Comparison of ENCODE assay signal across 21 cellular contexts in the genomic region with DNA sequence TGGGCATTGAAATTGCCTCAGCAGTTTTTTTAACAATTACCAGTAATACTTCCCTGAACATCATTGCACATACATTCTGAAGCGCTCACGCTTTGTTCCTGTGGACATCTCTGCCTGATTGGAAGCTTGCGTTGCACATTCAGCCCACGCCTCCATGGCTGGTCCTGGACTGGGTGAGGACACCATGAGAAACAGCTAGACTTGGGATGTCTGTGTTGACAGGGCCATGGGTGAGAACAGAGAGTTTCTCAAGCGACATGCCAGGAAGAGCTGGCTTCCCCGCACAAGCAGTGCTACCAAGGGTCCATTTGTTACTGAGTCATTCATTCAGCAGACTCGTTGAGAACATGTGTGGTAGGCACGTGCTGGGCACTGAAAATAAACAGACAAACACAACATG.
DNase-seq lines count a peak whose midpoint lies in the region; ATAC-seq, FAIRE-seq and TF ChIP-seq lines count a peak whose summit lies in the region.
"Had no signal": no experiment of that assay in that cellular context is flagged by ENCODE, and none has a peak within 500 bp of the region (broad histone marks: within the 10 kb centered on the region; RNA-seq: fewer than 3 reads in every experiment).

No MANE protein-coding gene starts in this region.

- ATAC-seq in right lobe of liver (peak in 3 of 4 donors; percentile 37 to 55 (median 52)), HepG2 (no peak), GM19328 (IDR thresholded peaks at IDR 0.05; ENCODE audit: unreplicated experiment) (no peak), aorta (ENCODE audit: low FRiP score) (no peak)
- ATAC-seq: SK-N-SH treated with all-trans-retinoic acid at 6 μM for 48 hours had no signal

- no peaks in the 10 kb centered on the region for H3K9me3 ChIP-seq in right lobe of liver
- H3K9me3 ChIP-seq in HepG2 (ENCODE audit: low read length) = no peaks in the 10 kb centered on the region
- no peaks in the 10 kb centered on the region for H3K9me3 ChIP-seq in aorta (ENCODE audit: control insufficient read depth, low read length)

- no peak for TF ChIP-seq RAD21 in HepG2 (CRISPR knock-in tag; IDR thresholded peaks at IDR 0.05)

- in situ Hi-C loops in HepG2 (cut with HindIII; ENCODE audit: extremely low pct_ligation_motif_present, low pct_unique_long_range_greater_than_20kb) = no loop called here

- H3K27ac ChIP-seq in right lobe of liver (peak overlapping the region in 1 of 3 donors; percentile 40), HepG2 (ENCODE audit: extremely low read length, insufficient read depth, low read length) (no peak overlapping the region), aorta (ENCODE audit: low read depth in 1 of 2, low read length in 2 of 2) (no peak overlapping the region)
- H3K27ac ChIP-seq: RWPE1 had no signal

- no peak for FAIRE-seq in HepG2 (lab: Jason Lieb, UNC)
- FAIRE-seq: G401.6, GM18507 had no signal

- DNase-seq in right lobe of liver (no peak), HepG2 (ENCODE audit: low spot score) (no peak), dermis microvascular lymphatic vessel endothelial cell (ENCODE audit: low read depth in 2 of 2) (peak; percentile 64 to 69), mesenteric fat pad (ENCODE audit: low spot score) (peak; percentile 51), occipital lobe (lab: John Stamatoyannopoulos, UW) (no peak), aorta (no peak)
- DNase-seq in stimulated activated naive CD4-positive, alpha-beta T cell treated with Interleukin-2 at 50 U/mL for 16 hours (lab: John Stamatoyannopoulos, UW) = no peak
- DNase-seq: 8988T; KG1; NCI-H1092 treated with DMSO at 0.1 percent for 48 hours; NCI-H1436 treated with DMSO at 0.1 percent for 48 hours; NCI-H2029; NCI-H2227 treated with DMSO at 0.1 percent for 48 hours; NCI-H510A; NK-92 treated with Interleukin-12 subunit alpha and Interleukin-12 subunit beta, amount 100 ng/mL, for 24 hours; SHP77 treated with DMSO at 0.1 percent for 48 hours had no signal

- TF ChIP-seq POLR2A in right lobe of liver (IDR thresholded peaks at IDR 0.05) = no peak
- no peak for TF ChIP-seq POLR2A in HepG2 (IDR thresholded peaks at IDR 0.05; ENCODE audit: insufficient read depth in 1 of 2, low read depth in 2 of 2, low read length in 2 of 2)

- POLR2A ChIA-PET in HepG2 (lab: Yijun Ruan, JAX) = no interaction called here

- no peak overlapping the region for H3K4me2 ChIP-seq in HepG2 (ENCODE audit: low read depth, low read length)

- H3K4me1 ChIP-seq in right lobe of liver = no peaks in the 10 kb centered on the region
- no peaks in the 10 kb centered on the region for H3K4me1 ChIP-seq in HepG2 (ENCODE audit: insufficient read depth, low read length)
- no peaks in the 10 kb centered on the region for H3K4me1 ChIP-seq in aorta (ENCODE audit: control insufficient read depth in 1 of 2, insufficient read depth in 2 of 2, low read length in 2 of 2)

- no peaks in the 10 kb centered on the region for H4K20me1 ChIP-seq in HepG2 (ENCODE audit: insufficient read depth, low read length)

- BruUV-seq in HepG2 (replicated peaks; lab: Mats Ljungman, UMichigan) = no TSS peak

- TF ChIP-seq CTCF in right lobe of liver (IDR thresholded peaks at IDR 0.05) (no peak), HepG2 (CRISPR knock-in tag; IDR thresholded peaks at IDR 0.05) (no peak)

- 100% methylated on average over 4 of the region's 8 CpGs for WGBS in right lobe of liver (ENCODE audit: insufficient coverage, low coverage, low lambda C conversion rate, missing lambda C conversion rate)
- 88% methylated on average over 8 of the region's 8 CpGs for WGBS in HepG2 (ENCODE audit: low lambda C conversion rate)
- WGBS in aorta, 2 donors = 92% methylated on average over 8 of the region's 8 CpGs

- H3K36me3 ChIP-seq in right lobe of liver (no peaks in the 10 kb centered on the region), HepG2 (replicated peaks in 1 of 2; ENCODE audit: control insufficient read depth in 1 of 2, insufficient read depth in 2 of 2, low read length in 2 of 2) (no peaks in the 10 kb centered on the region; a peak in 2 of 5 replicates), aorta (ENCODE audit: control insufficient read depth in 1 of 2, insufficient read depth in 2 of 2, low read length in 1 of 2) (peaks cover 0 to 2% of the 10 kb centered on the region in 2 donors)

- H3K27me3 ChIP-seq in right lobe of liver (no peaks in the 10 kb centered on the region), HepG2 (ENCODE audit: control insufficient read depth in 1 of 2, insufficient read depth in 2 of 2, low read length in 2 of 2) (no peaks in the 10 kb centered on the region), aorta (ENCODE audit: control insufficient read depth in 1 of 2, insufficient read depth in 2 of 2, low read length in 1 of 2) (no peaks in the 10 kb centered on the region)

- no peak overlapping the region for H3K9ac ChIP-seq in HepG2 (ENCODE audit: insufficient read depth, low read depth, low read length)

- TF ChIP-seq EP300 in HepG2 (IDR thresholded peaks at IDR 0.05; ENCODE audit: low read depth in 2 of 2, low read length in 2 of 2) (no peak), HepG2 (CRISPR knock-in tag; IDR thresholded peaks at IDR 0.05; ENCODE audit: borderline replicate concordance) (no peak)

- H3K4me3 ChIP-seq in right lobe of liver = no peak overlapping the region
- no peak overlapping the region for H3K4me3 ChIP-seq in HepG2 (replicated peaks in 1 of 3; ENCODE audit: insufficient read depth in 1 of 3, low read depth in 2 of 3, low read length in 3 of 3)
- H3K4me3 ChIP-seq in aorta (ENCODE audit: low read length in 2 of 2) = no peak overlapping the region

- no peak overlapping the region for H2AFZ ChIP-seq in HepG2 (ENCODE audit: low read length)

- H3K79me2 ChIP-seq in HepG2 (ENCODE audit: insufficient read depth, low read length) = no peaks in the 10 kb centered on the region

- CTCF ChIA-PET in HepG2 (lab: Yijun Ruan, JAX; ENCODE audit: low intra/inter-chr PET ratio, low total read pairs) = no interaction called here

- intact Hi-C loops in right lobe of liver (cut with DNase I) (no loop called here), HepG2 (cut with micrococcal nuclease; ENCODE audit: unreplicated experiment) (no loop called here), aorta (cut with DNase I) (no loop called here)

TF ChIP-seq in HepG2, 621 proteins besides CTCF, POLR2A, EP300 and RAD21 (continues in another document):
- TF ChIP-seq GABPA (IDR thresholded peaks at IDR 0.05; ENCODE audit: low read depth, low read length) (no peak), GABPA (CRISPR knock-in tag; IDR thresholded peaks at IDR 0.05; ENCODE audit: low read depth) (no peak), YEATS4 (CRISPR knock-in tag; IDR thresholded peaks at IDR 0.05; ENCODE audit: borderline replicate concordance) (no peak), NFE2 (CRISPR knock-in tag; IDR thresholded peaks at IDR 0.05) (no peak), CREM (IDR thresholded peaks at IDR 0.05) (no peak), CREM (CRISPR knock-in tag; IDR thresholded peaks at IDR 0.05) (no peak), ZNF768 (CRISPR knock-in tag; IDR thresholded peaks at IDR 0.05) (no peak), ZNF564 (CRISPR knock-in tag; IDR thresholded peaks at IDR 0.05) (no peak), ZNF567 (CRISPR knock-in tag; IDR thresholded peaks at IDR 0.05; ENCODE audit: borderline replicate concordance) (no peak), MBD4 (IDR thresholded peaks at IDR 0.05; ENCODE audit: borderline replicate concordance, low read length) (no peak), SRSF1 (optimal IDR thresholded peaks at IDR 0.05; ENCODE audit: low read depth, low read length) (no peak), ZNF616 (CRISPR knock-in tag; IDR thresholded peaks at IDR 0.05; ENCODE audit: low read depth) (no peak), ZNF841 (CRISPR knock-in tag; IDR thresholded peaks at IDR 0.05; ENCODE audit: borderline replicate concordance) (no peak)
- TF ChIP-seq, protein P1, sequence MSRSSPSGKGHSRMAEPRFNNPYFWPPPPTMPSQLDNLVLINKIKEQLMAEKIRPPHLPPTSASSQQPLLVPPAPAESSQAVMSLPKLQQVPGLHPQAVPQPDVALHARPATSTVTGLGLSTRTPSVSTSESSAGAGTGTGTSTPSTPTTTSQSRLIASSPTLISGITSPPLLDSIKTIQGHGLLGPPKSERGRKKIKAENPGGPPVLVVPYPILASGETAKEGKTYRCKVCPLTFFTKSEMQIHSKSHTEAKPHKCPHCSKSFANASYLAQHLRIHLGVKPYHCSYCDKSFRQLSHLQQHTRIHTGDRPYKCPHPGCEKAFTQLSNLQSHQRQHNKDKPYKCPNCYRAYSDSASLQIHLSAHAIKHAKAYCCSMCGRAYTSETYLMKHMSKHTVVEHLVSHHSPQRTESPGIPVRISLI (CRISPR knock-in tag; IDR thresholded peaks at IDR 0.05; ENCODE audit: borderline replicate concordance) = no peak
- TF ChIP-seq, protein P2, sequence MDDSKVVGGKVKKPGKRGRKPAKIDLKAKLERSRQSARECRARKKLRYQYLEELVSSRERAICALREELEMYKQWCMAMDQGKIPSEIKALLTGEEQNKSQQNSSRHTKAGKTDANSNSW (CRISPR knock-in tag; IDR thresholded peaks at IDR 0.05; ENCODE audit: borderline replicate concordance) = no peak
- TF ChIP-seq, protein P3, sequence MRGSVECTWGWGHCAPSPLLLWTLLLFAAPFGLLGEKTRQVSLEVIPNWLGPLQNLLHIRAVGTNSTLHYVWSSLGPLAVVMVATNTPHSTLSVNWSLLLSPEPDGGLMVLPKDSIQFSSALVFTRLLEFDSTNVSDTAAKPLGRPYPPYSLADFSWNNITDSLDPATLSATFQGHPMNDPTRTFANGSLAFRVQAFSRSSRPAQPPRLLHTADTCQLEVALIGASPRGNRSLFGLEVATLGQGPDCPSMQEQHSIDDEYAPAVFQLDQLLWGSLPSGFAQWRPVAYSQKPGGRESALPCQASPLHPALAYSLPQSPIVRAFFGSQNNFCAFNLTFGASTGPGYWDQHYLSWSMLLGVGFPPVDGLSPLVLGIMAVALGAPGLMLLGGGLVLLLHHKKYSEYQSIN (CRISPR knock-in tag; IDR thresholded peaks at IDR 0.05; ENCODE audit: borderline replicate concordance) = no peak
- TF ChIP-seq, protein P4, sequence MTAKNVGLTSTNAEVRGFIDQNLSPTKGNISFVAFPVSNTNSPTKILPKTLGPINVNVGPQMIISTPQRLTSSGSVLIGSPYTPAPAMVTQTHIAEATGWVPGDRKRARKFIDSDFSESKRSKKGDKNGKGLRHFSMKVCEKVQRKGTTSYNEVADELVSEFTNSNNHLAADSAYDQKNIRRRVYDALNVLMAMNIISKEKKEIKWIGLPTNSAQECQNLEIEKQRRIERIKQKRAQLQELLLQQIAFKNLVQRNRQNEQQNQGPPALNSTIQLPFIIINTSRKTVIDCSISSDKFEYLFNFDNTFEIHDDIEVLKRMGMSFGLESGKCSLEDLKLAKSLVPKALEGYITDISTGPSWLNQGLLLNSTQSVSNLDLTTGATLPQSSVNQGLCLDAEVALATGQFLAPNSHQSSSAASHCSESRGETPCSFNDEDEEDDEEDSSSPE (CRISPR knock-in tag; IDR thresholded peaks at IDR 0.05) = no peak

Comparison
In these comparisons a context has a peak if more than half of its experiments do, and no peak if none do; other contexts are left out.
1. ATAC-seq: peak in right lobe of liver (3 of 4); none in HepG2 (single experiment), GM19328 (single experiment) and aorta (single experiment).
2. DNase-seq: peak in dermis microvascular lymphatic vessel endothelial cell (2 of 2) and mesenteric fat pad (single experiment); none in right lobe of liver (0 of 3), HepG2 (single experiment), occipital lobe (single experiment), stimulated activated naive CD4-positive, alpha-beta T cell treated with Interleukin-2 at 50 U/mL for 16 hours (single experiment) and aorta (0 of 2).